ENCODE assay signal across 19 cellular contexts in the genomic region with DNA sequence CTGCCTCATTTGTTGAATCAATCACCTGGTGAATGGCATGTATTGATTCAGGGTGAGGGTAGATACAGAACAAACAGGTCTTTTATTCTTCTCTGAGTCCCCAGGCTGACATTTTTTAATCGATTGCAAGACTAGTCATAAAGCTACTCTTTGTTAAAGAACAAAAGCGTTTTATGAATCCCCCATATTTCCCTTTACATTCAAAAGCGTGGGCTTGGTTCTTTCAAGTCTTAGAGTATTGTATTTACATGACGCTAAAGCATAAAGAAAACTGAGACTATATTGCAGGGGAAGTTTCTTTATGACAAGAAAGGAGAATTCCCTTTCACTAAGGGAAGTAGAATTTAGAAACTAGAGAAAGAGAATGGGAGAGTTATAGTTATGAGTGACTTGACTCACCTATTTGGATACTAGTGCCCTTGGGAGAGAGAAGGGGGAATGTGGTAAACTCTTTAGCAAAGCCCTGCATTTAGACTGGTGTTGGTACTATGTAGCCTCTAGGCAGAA.
DNase-seq lines count a peak whose midpoint lies in the region; ATAC-seq and TF ChIP-seq lines count a peak whose summit lies in the region.
"Had no signal": no experiment of that assay in that cellular context is flagged by ENCODE, and none has a peak within 500 bp of the region (broad histone marks: within the 10 kb centered on the region; RNA-seq: fewer than 3 reads in every experiment).

No MANE protein-coding gene starts in this region.

- TF ChIP-seq CTCF in GM12865 (IDR thresholded peaks at IDR 0.05; ENCODE audit: insufficient read depth, low read depth, low read length, missing control alignments): no peak

- peak; percentile 53 for ATAC-seq in GM21390 (IDR thresholded peaks at IDR 0.05; ENCODE audit: unreplicated experiment)
- peak; percentile 63 for ATAC-seq in HG02973 (IDR thresholded peaks at IDR 0.05; ENCODE audit: unreplicated experiment)

- intact Hi-C loops in cardiac septum (cut with DNase I): loop anchor here (10.0 kb wide), 1 partner anchor 87 kb away; no protein-coding TSS in a partner anchor

- peak; percentile 13 for DNase-seq in GM12865 (ENCODE audit: low read depth)
- peak; percentile 58 for DNase-seq in NCI-H748 (lab: John Stamatoyannopoulos, UW; ENCODE audit: unreplicated experiment)
- no peak for DNase-seq in KG1 (lab: John Stamatoyannopoulos, UW)
- DNase-seq in NCI-H345 (lab: John Stamatoyannopoulos, UW): no peak
- no peak for DNase-seq in cardiac septum (ENCODE audit: low spot score)
- no peak for DNase-seq in effector CD4-positive, alpha-beta T cell
- DNase-seq: ACHN; activated CD8-positive, alpha-beta memory T cell treated with anti-CD3 and anti-CD28 coated beads for 24 hours; activated effector memory CD4-positive, alpha-beta T cell treated with anti-CD3 and anti-CD28 coated beads, Interleukin-2, amount 50 U/mL, for 16 hours; amniotic stem cell; CD4-positive, alpha-beta memory T cell; EL; endodermal cell; hippocampal formation; NCI-H1092 treated with DMSO at 0.1 percent for 48 hours; NCI-H2227 treated with DMSO at 0.1 percent for 48 hours had no signal

- no peak overlapping the region for H3K4me3 ChIP-seq in GM12865 (ENCODE audit: low read depth, low read length)
- H3K4me3 ChIP-seq: vagina had no signal

Comparison
In these comparisons a context has a peak if more than half of its experiments do, and no peak if none do; other contexts are left out.
1. DNase-seq: peak in GM12865 (single experiment) and NCI-H748 (single experiment); none in KG1 (single experiment), NCI-H345 (single experiment), cardiac septum (single experiment) and effector CD4-positive, alpha-beta T cell (single experiment).